12 cellular contexts compared by ENCODE assay signal in genomic region chr1:200379431-200379755, GRCh38. TPM values are rescaled to one million over a fixed set of nuclear protein-coding genes. Genes with fewer than 3 reads are reported as not detected.
DNase-seq lines count a peak whose midpoint lies in the region; ATAC-seq and TF ChIP-seq lines count a peak whose summit lies in the region.
"Had no signal": no experiment of that assay in that cellular context is flagged by ENCODE, and none has a peak within 500 bp of the region (broad histone marks: within the 10 kb centered on the region; RNA-seq: fewer than 3 reads in every experiment).

No MANE protein-coding gene starts in this region.

- CTCF ChIA-PET in Panc1 (lab: Charles Lee): no interaction called here

- H3K4me1 ChIP-seq in Panc1 (ENCODE audit: control insufficient read depth, insufficient read depth, low read length) (peaks cover 44% of the 10 kb centered on the region), sigmoid colon (peaks cover 0 to 31% (median 22%) of the 10 kb centered on the region in 4 donors)

- WGBS in sigmoid colon, 2 donors: 78 to 93% methylated on average over 1 of the region's 1 CpG

- H3K27ac ChIP-seq in Panc1 (ENCODE audit: low read length) (peak overlapping the region; percentile 75), sigmoid colon (peak overlapping the region in 3 of 4 donors; percentile 45 to 68 (median 61))

- H3K27me3 ChIP-seq in Panc1 (ENCODE audit: control insufficient read depth, insufficient read depth, low read length) (no peaks in the 10 kb centered on the region), sigmoid colon (no peaks in the 10 kb centered on the region)

- DNase-seq in GM03348 (ENCODE audit: low spot score) (peak; percentile 82), Panc1 (ENCODE audit: low read depth, low spot score) (peak; percentile 92), fibroblast of gingiva (ENCODE audit: low read depth) (peak; percentile 80), sigmoid colon (no peak), ureter (ENCODE audit: low spot score) (no peak)
- DNase-seq in effector CD4-positive, alpha-beta T cell: no peak
- DNase-seq: activated CD4-positive, alpha-beta T cell treated with anti-CD3 and anti-CD28 coated beads, Interleukin-2, amount 50 U/mL, for 48 hours; activated naive CD8-positive, alpha-beta T cell treated with anti-CD3 and anti-CD28 coated beads for 36 hours; DMS53; foreskin melanocyte had no signal

- peak; percentile 84 for ATAC-seq in Panc1
- ATAC-seq in HG03521 (IDR thresholded peaks at IDR 0.05; ENCODE audit: unreplicated experiment): no peak
- ATAC-seq in GM18907 (IDR thresholded peaks at IDR 0.05; ENCODE audit: unreplicated experiment): no peak

- TF ChIP-seq EP300 in sigmoid colon (IDR thresholded peaks at IDR 0.05): no peak

- intact Hi-C loops in Panc1 (cut with micrococcal nuclease; ENCODE audit: unreplicated experiment) (no loop called here), sigmoid colon (cut with DNase I) (no loop called here)

- no peaks in the 10 kb centered on the region for H3K36me3 ChIP-seq in Panc1 (ENCODE audit: control insufficient read depth, insufficient read depth, low read length)
- H3K36me3 ChIP-seq in sigmoid colon: no peaks in the 10 kb centered on the region

- no peak for TF ChIP-seq CTCF in Panc1 (IDR thresholded peaks at IDR 0.05)
- TF ChIP-seq CTCF in sigmoid colon (IDR thresholded peaks at IDR 0.05): no peak

- H3K9me3 ChIP-seq in Panc1 (ENCODE audit: control insufficient read depth, insufficient read depth, low read depth, low read length) (no peaks in the 10 kb centered on the region), sigmoid colon (no peaks in the 10 kb centered on the region)

- no TSS peak for BruUV-seq in Panc1 (replicated peaks; lab: Mats Ljungman, UMichigan)

- POLR2A ChIA-PET in Panc1 (lab: Charles Lee): interaction anchor here (0.6 to 0.9 kb wide), 2 partner anchors 13 to 28 kb away, joined by 3 read pairs; no protein-coding TSS in a partner anchor

- no peak overlapping the region for H3K4me3 ChIP-seq in Panc1 (ENCODE audit: low read depth in 2 of 2, low read length in 2 of 2)
- no peak overlapping the region for H3K4me3 ChIP-seq in sigmoid colon

- no peak for TF ChIP-seq POLR2A in sigmoid colon (IDR thresholded peaks at IDR 0.05)

- in situ Hi-C loops in Panc1 (cut with HindIII; ENCODE audit: low pct_unique_long_range_greater_than_20kb, low sequenced_read_pairs): no loop called here

RNA-seq across cellular contexts. Expression of gene ZNF281, which starts 30.4 kb away (rescaled TPM):
- total RNA-seq in Panc1 (2021; ENCODE audit: unreplicated experiment) (34.2 TPM), sigmoid colon (10 to 100 TPM; 13.2 to 16.4 (median 15.3) TPM), ureter (10.8 TPM)
- 18.4 TPM for polyA plus RNA-seq in Panc1 (2012; ENCODE audit: insufficient read length)
- polyA plus RNA-seq in sigmoid colon: 1 to 10 TPM; 2.1 to 4.8 (median 2.4) TPM

Comparison
In these comparisons a context has a peak if more than half of its experiments do, and no peak if none do; other contexts are left out.
1. DNase-seq: peak in GM03348 (single experiment), Panc1 (single experiment) and fibroblast of gingiva (single experiment); none in sigmoid colon (single experiment), effector CD4-positive, alpha-beta T cell (single experiment) and ureter (single experiment).